In genomic region chr11:46392421-46393230, GRCh38 we compare ENCODE assay signal across 8 cellular contexts. TPM values are rescaled to one million over a fixed set of nuclear protein-coding genes. Genes with fewer than 3 reads are reported as not detected.
DNase-seq lines count a peak whose midpoint lies in the region; ATAC-seq and TF ChIP-seq lines count a peak whose summit lies in the region.

No MANE protein-coding gene starts in this region.

- no peaks in the 10 kb centered on the region for H3K9me3 ChIP-seq in liver (ENCODE audit: control insufficient read depth in 4 of 4, low read length in 3 of 4)

- H3K27ac ChIP-seq in liver (ENCODE audit: low read depth in 1 of 2, low read length in 2 of 2), result no peak overlapping the region

- 4% methylated on average over 71 of the region's 71 CpGs for WGBS in liver

- H3K27me3 Mint-ChIP-seq in activated CD4-positive, alpha-beta T cell treated with anti-CD3 and anti-CD28 coated beads, Interleukin-2, amount 10 ng/mL, durations not matched to agents 7 days and 5 days, result peaks cover 47% of the 10 kb centered on the region

- H3K27me3 ChIP-seq in liver (ENCODE audit: control insufficient read depth in 4 of 4, insufficient read depth in 4 of 4, low read length in 3 of 4), result peaks cover 0 to 16% (median 7%) of the 10 kb centered on the region in 4 donors

- CTCF ChIA-PET in activated CD4-positive, alpha-beta T cell treated with anti-CD3 and anti-CD28 coated beads, Interleukin-2, amount 10 ng/mL, durations not matched to agents 7 days and 5 days (lab: Charles Lee), result interaction anchor here (0.5 to 2.0 kb wide), 14 partner anchors 9 to 809 kb away, joined by 3 to 10 read pairs (median 4); partner anchors contain the start of genes ATG13 and HARBI1

- peak overlapping the region; percentile 59 for H3K4me3 Mint-ChIP-seq in activated CD4-positive, alpha-beta T cell treated with anti-CD3 and anti-CD28 coated beads, Interleukin-2, amount 10 ng/mL, durations not matched to agents 7 days and 5 days

- H3K4me1 Mint-ChIP-seq in activated CD4-positive, alpha-beta T cell treated with anti-CD3 and anti-CD28 coated beads, Interleukin-2, amount 10 ng/mL, durations not matched to agents 7 days and 5 days, result peaks cover 21% of the 10 kb centered on the region

- DNase-seq in DMS79 (lab: John Stamatoyannopoulos, UW), result peak; percentile 86
- peak; percentile 66 for DNase-seq in H4 (ENCODE audit: low spot score)
- DNase-seq in NAMALWA (ENCODE audit: low spot score), result peak; percentile 56
- peak; percentile 78 for DNase-seq in activated CD4-positive, alpha-beta T cell treated with anti-CD3 and anti-CD28 coated beads, Interleukin-2, amount 10 ng/mL, durations not matched to agents 7 days and 5 days
- DNase-seq in dermis blood vessel endothelial cell, result peak; percentile 88
- peak; percentile 45 for DNase-seq in stimulated activated CD4-positive, alpha-beta T cell treated with anti-CD3 and anti-CD28 coated beads, Interleukin-2, amount 100 ng/mL, for 4 hours (ENCODE audit: low read depth)

- TF ChIP-seq RAD21 in liver (IDR thresholded peaks at IDR 0.05), result peak; percentile 22 to 37

- H3K4me3 ChIP-seq in liver (ENCODE audit: low read depth in 1 of 3, low read length in 3 of 3), result peak overlapping the region in 2 of 3 donors; percentile 37 to 54

- ATAC-seq in GM21717 (IDR thresholded peaks at IDR 0.05; ENCODE audit: unreplicated experiment), result no peak

- H3K36me3 ChIP-seq in liver (ENCODE audit: control insufficient read depth in 4 of 4, insufficient read depth in 3 of 4, low read depth in 1 of 4, low read length in 3 of 4), result peaks cover 0 to 9% (median 4%) of the 10 kb centered on the region in 4 donors

- no peak for TF ChIP-seq CTCF in liver (IDR thresholded peaks at IDR 0.05; ENCODE audit: low read depth, low read length, missing input control)

- POLR2A ChIA-PET in activated CD4-positive, alpha-beta T cell treated with anti-CD3 and anti-CD28 coated beads, Interleukin-2, amount 10 ng/mL, durations not matched to agents 7 days and 5 days (lab: Charles Lee), result no interaction called here

- no peak overlapping the region for H3K27ac Mint-ChIP-seq in activated CD4-positive, alpha-beta T cell treated with anti-CD3 and anti-CD28 coated beads, Interleukin-2, amount 10 ng/mL, durations not matched to agents 7 days and 5 days

- H3K9ac ChIP-seq in liver (ENCODE audit: low read depth in 1 of 2, low read length in 2 of 2), result no peak overlapping the region

- H3K4me1 ChIP-seq in liver (ENCODE audit: control insufficient read depth in 4 of 4, insufficient read depth in 4 of 4, low read length in 3 of 4), result peaks cover 20 to 37% (median 26%) of the 10 kb centered on the region in 4 donors

- peaks cover 9% of the 10 kb centered on the region for H3K36me3 Mint-ChIP-seq in activated CD4-positive, alpha-beta T cell treated with anti-CD3 and anti-CD28 coated beads, Interleukin-2, amount 10 ng/mL, durations not matched to agents 7 days and 5 days (ENCODE audit: low read depth)

- no peaks in the 10 kb centered on the region for H3K9me3 Mint-ChIP-seq in activated CD4-positive, alpha-beta T cell treated with anti-CD3 and anti-CD28 coated beads, Interleukin-2, amount 10 ng/mL, durations not matched to agents 7 days and 5 days

TF ChIP-seq in liver, 16 proteins besides CTCF, POLR2A, EP300 and RAD21:
- peak; percentile 100 for TF ChIP-seq REST (IDR thresholded peaks at IDR 0.05)
- peak; percentile 31 for TF ChIP-seq SP1 (IDR thresholded peaks at IDR 0.05)
- no peak for TF ChIP-seq ZBTB33 (IDR thresholded peaks at IDR 0.05)
- no peak for TF ChIP-seq MAX (IDR thresholded peaks at IDR 0.05)
- no peak for TF ChIP-seq FOXA1 (IDR thresholded peaks at IDR 0.05)
- TF ChIP-seq HNF4G (IDR thresholded peaks at IDR 0.05), result no peak
- TF ChIP-seq HNF4A (conservative IDR thresholded peaks at IDR 0.05), result peak; percentile 24 to 51
- TF ChIP-seq ATF3 (IDR thresholded peaks at IDR 0.05), result no peak
- no peak for TF ChIP-seq TAF1 (conservative IDR thresholded peaks at IDR 0.05)
- no peak for TF ChIP-seq NR2F2 (IDR thresholded peaks at IDR 0.05)
- TF ChIP-seq EGR1 (IDR thresholded peaks at IDR 0.05; ENCODE audit: low read depth in 2 of 2), result peak; percentile 47 to 68
- TF ChIP-seq YY1 (IDR thresholded peaks at IDR 0.05), result no peak
- no peak for TF ChIP-seq FOXA2 (IDR thresholded peaks at IDR 0.05)
- no peak for TF ChIP-seq JUND (IDR thresholded peaks at IDR 0.05)
- peak; percentile 33 to 40 for TF ChIP-seq RXRA (IDR thresholded peaks at IDR 0.05)
- no peak for TF ChIP-seq GABPA (IDR thresholded peaks at IDR 0.05 in 1 of 2, conservative IDR thresholded peaks at IDR 0.05 in 1 of 2)

RNA-seq across cellular contexts. Expression of gene CHRM4, which starts 1.1 kb away (rescaled TPM):
- 0.33 and 0.48 TPM in 2 replicates for total RNA-seq in H4 (2014; rRNA removed; shearing (Covaris generic))
- under 1 TPM; 0.12 to 0.31 TPM for total RNA-seq in activated CD4-positive, alpha-beta T cell treated with anti-CD3 and anti-CD28 coated beads, Interleukin-2, amount 10 ng/mL, durations not matched to agents 7 days and 5 days
- 0.09 and 0.17 TPM in 2 replicates for total RNA-seq in dermis blood vessel endothelial cell
- under 1 TPM; 0.08 to 0.09 TPM for total RNA-seq in liver
- polyA plus RNA-seq in liver, result not detected

RNA-seq across cellular contexts. Expression of gene MDK, which starts 11.2 kb away (rescaled TPM):
- total RNA-seq in H4 (2014; rRNA removed; shearing (Covaris generic)), result 563 and 646 TPM in 2 replicates
- 10 to 100 TPM in 1 of 2 experiments, 1 to 10 TPM in 1; 8.2 to 10.5 TPM for total RNA-seq in activated CD4-positive, alpha-beta T cell treated with anti-CD3 and anti-CD28 coated beads, Interleukin-2, amount 10 ng/mL, durations not matched to agents 7 days and 5 days
- total RNA-seq in dermis blood vessel endothelial cell (46.1 and 59.6 TPM in 2 replicates), liver (10 to 100 TPM in 1 of 2 donors, 1 to 10 TPM in 1; 2.3 to 41.8 TPM)
- 10 to 100 TPM in 1 of 2 donors, 1 to 10 TPM in 1; 9.3 to 17.8 TPM for polyA plus RNA-seq in liver

RNA-seq across cellular contexts. Expression of gene DGKZ, which starts 45.4 kb away (rescaled TPM):
- 25.3 and 38.9 TPM in 2 replicates for total RNA-seq in H4 (2014; rRNA removed; shearing (Covaris generic))
- total RNA-seq in activated CD4-positive, alpha-beta T cell treated with anti-CD3 and anti-CD28 coated beads, Interleukin-2, amount 10 ng/mL, durations not matched to agents 7 days and 5 days, result 100 to 1,000 TPM; 178 to 187 TPM
- total RNA-seq in dermis blood vessel endothelial cell, result 79.8 and 86.2 TPM in 2 replicates
- 10 to 100 TPM; 15.5 to 24.3 TPM for total RNA-seq in liver
- polyA plus RNA-seq in liver, result 10 to 100 TPM in 1 of 2 donors, 1 to 10 TPM in 1; 4.6 to 13.3 TPM
